Comparison of ENCODE assay signal across 12 cellular contexts in the genomic region with DNA sequence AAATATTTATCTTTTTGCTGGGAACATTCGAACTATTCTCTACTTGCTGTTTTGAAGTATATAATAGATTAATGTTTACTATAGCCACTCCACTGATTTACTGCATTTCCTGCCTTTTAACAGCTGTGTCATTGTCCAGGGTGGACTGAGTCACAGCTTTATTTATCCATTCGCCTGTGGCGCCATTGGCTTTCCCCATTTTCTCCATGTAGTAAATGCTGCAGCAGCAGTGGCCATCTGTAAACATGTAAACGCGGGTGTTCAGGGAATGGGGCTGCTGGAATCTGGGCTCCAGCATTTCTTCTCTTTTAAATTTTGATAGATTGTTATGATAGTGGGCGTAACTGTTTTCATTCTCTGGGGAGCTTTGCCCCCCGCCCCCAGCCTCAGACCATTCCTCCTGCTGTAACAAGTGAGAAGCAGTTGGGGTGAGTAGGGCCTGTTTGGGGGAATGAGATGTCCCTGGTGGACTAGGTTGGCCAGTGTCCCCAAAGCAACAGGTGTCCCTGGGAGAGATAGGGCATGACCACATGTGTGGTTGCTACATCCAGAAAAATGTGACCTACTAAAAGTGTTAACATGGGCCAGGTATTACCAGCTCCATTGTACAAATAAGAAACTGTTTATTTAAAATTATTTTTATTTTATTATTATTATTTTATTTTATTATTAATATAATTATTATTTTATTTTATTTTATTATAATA. TPM values are rescaled to one million over a fixed set of nuclear protein-coding genes. Genes with fewer than 3 reads are reported as not detected.
A peak's percentile ranks its signal among the peaks of the same experiment; 100 is the strongest.
DNase-seq lines count a peak whose midpoint lies in the region; ATAC-seq and TF ChIP-seq lines count a peak whose summit lies in the region.
"Had no signal": no experiment of that assay in that cellular context is flagged by ENCODE, and none has a peak within 500 bp of the region (broad histone marks: within the 10 kb centered on the region; RNA-seq: fewer than 3 reads in every experiment).

No MANE protein-coding gene starts in this region.

- intact Hi-C loops in left ventricle myocardium superior (cut with micrococcal nuclease): no loop called here
- intact Hi-C loops in heart right ventricle (cut with DNase I): loop anchor here in 1 of 10 donors (10.0 kb wide), 1 partner anchor 82 kb away; no protein-coding TSS in a partner anchor
- intact Hi-C loops in PC-9 (cut with micrococcal nuclease; ENCODE audit: unreplicated experiment): no loop called here

- H3K4me3 ChIP-seq in heart right ventricle (no peak overlapping the region), PC-9 (no peak overlapping the region)

- H3K27ac ChIP-seq in heart right ventricle (no peak overlapping the region), PC-9 (0 out of 2 replicates have a peak overlapping the region, but pooled peaks have one; percentile 39)

- H3K79me2 ChIP-seq in PC-9 (ENCODE audit: low read depth): peaks cover 39% of the 10 kb centered on the region

- DNase-seq in left ventricle myocardium superior: no peak
- DNase-seq in heart right ventricle: no peak
- DNase-seq in PC-9: no peak
- peak; percentile 82 for DNase-seq in foreskin melanocyte
- no peak for DNase-seq in NCI-H1930 (lab: John Stamatoyannopoulos, UW)
- no peak for DNase-seq in retina
- no peak for DNase-seq in globus pallidus (ENCODE audit: low spot score)
- no peak for DNase-seq in hypothalamus (lab: John Stamatoyannopoulos, UW)
- DNase-seq: activated naive CD8-positive, alpha-beta T cell treated with anti-CD3 and anti-CD28 coated beads for 36 hours; CD4-positive, alpha-beta T cell; nephron progenitor cell; stimulated activated CD4-positive, alpha-beta T cell treated with anti-CD3 and anti-CD28 coated beads, Interleukin-4, amount 100 ng/mL, for 1 hour had no signal

- POLR2A ChIA-PET in PC-9 (lab: Charles Lee; ENCODE audit: unreplicated experiment): no interaction called here

- no peak overlapping the region for H2AFZ ChIP-seq in PC-9

- H3K27me3 ChIP-seq in heart right ventricle (no peaks in the 10 kb centered on the region), PC-9 (ENCODE audit: insufficient read depth, low read depth) (no peaks in the 10 kb centered on the region)

- no peak for TF ChIP-seq CTCF in heart right ventricle (IDR thresholded peaks at IDR 0.05)
- no peak for TF ChIP-seq CTCF in PC-9 (conservative IDR thresholded peaks at IDR 0.05)

- BruUV-seq in PC-9 (replicated peaks; lab: Mats Ljungman, UMichigan): no TSS peak

- 86 to 91% methylated on average over 7 of the region's 7 CpGs for WGBS in heart right ventricle, 2 donors

- H3K36me3 ChIP-seq in heart right ventricle (no peaks in the 10 kb centered on the region), PC-9 (ENCODE audit: low read depth) (peaks cover 4% of the 10 kb centered on the region; the same call in 1 of the 2 replicates)

- ATAC-seq in left ventricle myocardium superior (peak; percentile 23), heart right ventricle (no peak)

- H4K20me1 ChIP-seq in PC-9 (ENCODE audit: insufficient read depth): no peaks in the 10 kb centered on the region

- peaks cover 0 to 8% (median 0%) of the 10 kb centered on the region in 11 donors for H3K9me3 ChIP-seq in heart right ventricle
- H3K9me3 ChIP-seq in PC-9 (ENCODE audit: insufficient read depth, low read depth): no peaks in the 10 kb centered on the region

- H3K9me2 ChIP-seq in PC-9 (ENCODE audit: insufficient read depth): no peaks in the 10 kb centered on the region

- H3K4me1 ChIP-seq in heart right ventricle: peaks cover 5 to 36% (median 18%) of the 10 kb centered on the region in 9 donors
- peaks cover 5% of the 10 kb centered on the region for H3K4me1 ChIP-seq in PC-9 (replicated peaks; ENCODE audit: insufficient read depth)

- H3F3A ChIP-seq in PC-9 (ENCODE audit: insufficient read depth, low read depth): peaks cover 12% of the 10 kb centered on the region; the same call in 1 of the 2 replicates

- CTCF ChIA-PET in PC-9 (lab: Charles Lee): no interaction called here

- no peak overlapping the region for H3K4me2 ChIP-seq in PC-9

RNA-seq across cellular contexts. Expression of a gene that starts 32.9 kb away (rescaled TPM):
- total RNA-seq in left ventricle myocardium superior (14.7 TPM), heart right ventricle (10 to 100 TPM in 8 of 10 donors, 1 to 10 TPM in 2; 9.4 to 24.0 (median 12.7) TPM), PC-9 (2021) (13.4 and 14.8 TPM in 2 replicates)
- 1 to 10 TPM; 7.2 to 9.0 TPM for polyA plus RNA-seq in heart right ventricle
